18 cellular contexts compared by ENCODE assay signal in genomic region chr1:173570370-173571030, GRCh38. TPM values are rescaled to one million over a fixed set of nuclear protein-coding genes. Genes with fewer than 3 reads are reported as not detected.
A peak's percentile ranks its signal among the peaks of the same experiment; 100 is the strongest.
DNase-seq lines count a peak whose midpoint lies in the region; ATAC-seq and TF ChIP-seq lines count a peak whose summit lies in the region.
"Had no signal": no experiment of that assay in that cellular context is flagged by ENCODE, and none has a peak within 500 bp of the region (broad histone marks: within the 10 kb centered on the region; RNA-seq: fewer than 3 reads in every experiment).

No MANE protein-coding gene starts in this region.

- intact Hi-C loops in activated CD4-positive, alpha-beta memory T cell treated with anti-CD3 and anti-CD28 coated beads for 36 hours (cut with micrococcal nuclease), result no loop called here

- peaks cover 16% of the 10 kb centered on the region for H3F3A ChIP-seq in MM.1S (ENCODE audit: insufficient read depth, low read length)

- H3K27me3 Mint-ChIP-seq in activated CD4-positive, alpha-beta memory T cell treated with anti-CD3 and anti-CD28 coated beads for 36 hours, result peaks cover 2% of the 10 kb centered on the region
- H3K27me3 Mint-ChIP-seq in activated CD4-positive, alpha-beta memory T cell treated with anti-CD3 and anti-CD28 coated beads, Interleukin-2, amount 10 ng/mL, durations not matched to agents 7 days and 5 days, result peaks cover 18% of the 10 kb centered on the region

- H3K27ac Mint-ChIP-seq in activated CD4-positive, alpha-beta memory T cell treated with anti-CD3 and anti-CD28 coated beads for 36 hours, result no peak overlapping the region
- H3K27ac Mint-ChIP-seq in activated CD4-positive, alpha-beta memory T cell treated with anti-CD3 and anti-CD28 coated beads, Interleukin-2, amount 10 ng/mL, durations not matched to agents 7 days and 5 days, result no peak overlapping the region
- H3K27ac Mint-ChIP-seq: activated naive CD8-positive, alpha-beta T cell had no signal

- TF ChIP-seq CTCF in MM.1S (IDR thresholded peaks at IDR 0.05; ENCODE audit: low read length), result no peak

- no peak overlapping the region for H3K9ac ChIP-seq in MM.1S (ENCODE audit: low read length)

- peaks cover 3% of the 10 kb centered on the region for H3K4me1 Mint-ChIP-seq in activated CD4-positive, alpha-beta memory T cell treated with anti-CD3 and anti-CD28 coated beads for 36 hours (ENCODE audit: low read depth)
- H3K4me1 Mint-ChIP-seq in activated CD4-positive, alpha-beta memory T cell treated with anti-CD3 and anti-CD28 coated beads, Interleukin-2, amount 10 ng/mL, durations not matched to agents 7 days and 5 days, result no peaks in the 10 kb centered on the region

- H3K9me2 ChIP-seq in MM.1S (replicated peaks; ENCODE audit: insufficient read depth, low read length), result no peaks in the 10 kb centered on the region

- peak overlapping the region; percentile 57 for H3K4me2 ChIP-seq in MM.1S (ENCODE audit: low read depth, low read length)

- peaks cover 20% of the 10 kb centered on the region for H3K9me3 Mint-ChIP-seq in activated CD4-positive, alpha-beta memory T cell treated with anti-CD3 and anti-CD28 coated beads for 36 hours
- H3K9me3 Mint-ChIP-seq in activated CD4-positive, alpha-beta memory T cell treated with anti-CD3 and anti-CD28 coated beads, Interleukin-2, amount 10 ng/mL, durations not matched to agents 7 days and 5 days, result peaks cover 8% of the 10 kb centered on the region

- H4K20me1 ChIP-seq in MM.1S (ENCODE audit: insufficient read depth, low read length), result no peaks in the 10 kb centered on the region

- POLR2A ChIA-PET in activated CD4-positive, alpha-beta memory T cell treated with anti-CD3 and anti-CD28 coated beads for 36 hours (lab: Charles Lee), result no interaction called here
- POLR2A ChIA-PET in activated CD4-positive, alpha-beta memory T cell treated with anti-CD3 and anti-CD28 coated beads, Interleukin-2, amount 10 ng/mL, durations not matched to agents 7 days and 5 days (lab: Charles Lee), result no interaction called here

- H3K27me3 ChIP-seq in MM.1S (replicated peaks; ENCODE audit: insufficient read depth, low read length), result no peaks in the 10 kb centered on the region
- H3K27me3 ChIP-seq: neutrophil, tibial nerve had no signal

- peak overlapping the region; percentile 25 for H2AFZ ChIP-seq in MM.1S (ENCODE audit: low read length)

- no peak overlapping the region for H3K4me3 Mint-ChIP-seq in activated CD4-positive, alpha-beta memory T cell treated with anti-CD3 and anti-CD28 coated beads for 36 hours
- H3K4me3 Mint-ChIP-seq in activated CD4-positive, alpha-beta memory T cell treated with anti-CD3 and anti-CD28 coated beads, Interleukin-2, amount 10 ng/mL, durations not matched to agents 7 days and 5 days, result no peak overlapping the region
- H3K4me3 Mint-ChIP-seq: activated naive CD8-positive, alpha-beta T cell had no signal

- peak overlapping the region; percentile 50; the same call in 1 of the 2 replicates for H3K27ac ChIP-seq in MM.1S (ENCODE audit: low read length)
- H3K27ac ChIP-seq: neutrophil, tibial nerve had no signal

- H3K9me3 ChIP-seq in MM.1S (replicated peaks; ENCODE audit: insufficient read depth, low read length), result no peaks in the 10 kb centered on the region
- H3K9me3 ChIP-seq: neutrophil, tibial nerve had no signal

- CTCF ChIA-PET in activated CD4-positive, alpha-beta memory T cell treated with anti-CD3 and anti-CD28 coated beads for 36 hours (lab: Charles Lee), result interaction anchor here (0.8 to 0.9 kb wide), 2 partner anchors 8 to 151 kb away, joined by 3 read pairs; no protein-coding TSS in a partner anchor
- CTCF ChIA-PET in activated CD4-positive, alpha-beta memory T cell treated with anti-CD3 and anti-CD28 coated beads, Interleukin-2, amount 10 ng/mL, durations not matched to agents 7 days and 5 days (lab: Charles Lee), result no interaction called here

- H3K79me2 ChIP-seq in MM.1S (ENCODE audit: low read length), result no peaks in the 10 kb centered on the region

- H3K36me3 Mint-ChIP-seq in activated CD4-positive, alpha-beta memory T cell treated with anti-CD3 and anti-CD28 coated beads for 36 hours, result peaks cover 3% of the 10 kb centered on the region
- H3K36me3 Mint-ChIP-seq in activated CD4-positive, alpha-beta memory T cell treated with anti-CD3 and anti-CD28 coated beads, Interleukin-2, amount 10 ng/mL, durations not matched to agents 7 days and 5 days (ENCODE audit: low read depth), result no peaks in the 10 kb centered on the region
- H3K36me3 Mint-ChIP-seq: activated naive CD8-positive, alpha-beta T cell had no signal

- H3K36me3 ChIP-seq in MM.1S (replicated peaks; ENCODE audit: insufficient read depth, low read length), result no peaks in the 10 kb centered on the region
- H3K36me3 ChIP-seq: neutrophil, tibial nerve had no signal

- H3K4me3 ChIP-seq in MM.1S (ENCODE audit: low read length), result peak overlapping the region; percentile 12; the same call in 1 of the 2 replicates
- H3K4me3 ChIP-seq: tibial nerve had no signal

- H3K4me1 ChIP-seq in MM.1S (ENCODE audit: low read length), result peaks cover 17% of the 10 kb centered on the region
- H3K4me1 ChIP-seq: tibial nerve had no signal

- ATAC-seq in HG02610 (IDR thresholded peaks at IDR 0.05; ENCODE audit: unreplicated experiment) (peak; percentile 95), HG03565 (IDR thresholded peaks at IDR 0.05; ENCODE audit: unreplicated experiment) (no peak)
- peak; percentile 91 for ATAC-seq in stimulated activated naive CD8-positive, alpha-beta T cell treated with anti-CD3 and anti-CD28 coated beads, Interleukin-15, Interleukin-2, amounts not matched to agents 100 U/mL and 50 U/mL, for 24 hours
- ATAC-seq: left lobe of liver had no signal

- DNase-seq in activated CD4-positive, alpha-beta memory T cell treated with anti-CD3 and anti-CD28 coated beads for 36 hours, result peak; percentile 30
- DNase-seq in activated CD4-positive, alpha-beta memory T cell treated with anti-CD3 and anti-CD28 coated beads, Interleukin-2, amount 10 ng/mL, durations not matched to agents 7 days and 5 days, result no peak
- DNase-seq in MM.1S (peak; percentile 82), NCI-H2171 (lab: John Stamatoyannopoulos, UW) (no peak), DMS 273 (lab: John Stamatoyannopoulos, UW; ENCODE audit: unreplicated experiment) (no peak)
- DNase-seq in stimulated activated naive CD8-positive, alpha-beta T cell treated with anti-CD3 and anti-CD28 coated beads, Interleukin-15, Interleukin-2, amounts not matched to agents 100 U/mL and 50 U/mL, for 24 hours, result peak; percentile 21
- DNase-seq: hippocampal formation, NCI-H1048, NCI-H446, small intestine, T1000 had no signal

RNA-seq across cellular contexts. Expression of gene SLC9C2, which starts 32.4 kb away (rescaled TPM):
- total RNA-seq in activated CD4-positive, alpha-beta memory T cell treated with anti-CD3 and anti-CD28 coated beads for 36 hours, result not detected
- total RNA-seq in activated CD4-positive, alpha-beta memory T cell treated with anti-CD3 and anti-CD28 coated beads, Interleukin-2, amount 10 ng/mL, durations not matched to agents 7 days and 5 days, result not detected
- total RNA-seq: HT1080, left lobe of liver had no signal

Comparison
In these comparisons a context has a peak if more than half of its experiments do, and no peak if none do; other contexts are left out.
1. DNase-seq: peak in activated CD4-positive, alpha-beta memory T cell treated with anti-CD3 and anti-CD28 coated beads for 36 hours (single experiment), MM.1S (single experiment) and stimulated activated naive CD8-positive, alpha-beta T cell treated with anti-CD3 and anti-CD28 coated beads, Interleukin-15, Interleukin-2, amounts not matched to agents 100 U/mL and 50 U/mL, for 24 hours (single experiment); none in activated CD4-positive, alpha-beta memory T cell treated with anti-CD3 and anti-CD28 coated beads, Interleukin-2, amount 10 ng/mL, durations not matched to agents 7 days and 5 days (single experiment), NCI-H2171 (single experiment) and DMS 273 (single experiment).